In genomic region chr15:91122296-91122695, GRCh38 we compare ENCODE assay signal across 19 cellular contexts. TPM values are rescaled to one million over a fixed set of nuclear protein-coding genes. Genes with fewer than 3 reads are reported as not detected.
"Had no signal": no experiment of that assay in that cellular context is flagged by ENCODE, and none has a peak within 500 bp of the region (broad histone marks: within the 10 kb centered on the region; RNA-seq: fewer than 3 reads in every experiment).

No MANE protein-coding gene starts in this region.

- DNase-seq: islet precursor cell; left ventricle myocardium inferior; mesendoderm; midbrain; naive thymus-derived CD8-positive, alpha-beta T cell; occipital lobe; psoas muscle; right lobe of liver; stimulated activated CD4-positive, alpha-beta T cell treated with anti-CD3 and anti-CD28 coated beads, Interleukin-1b, Interleukin-23, amount 100 ng/mL, for 48 hours; stimulated activated CD4-positive, alpha-beta T cell treated with anti-CD3 and anti-CD28 coated beads, Interleukin-4, amount 100 ng/mL, for 1 hour; stimulated activated naive B cell treated with anti-CD40 and anti-IgM and Interleukin-4, amounts not matched to agents 10 μg/mL and 1 μg/mL and 100 μg/mL, for 72 hours; stimulated activated naive CD8-positive, alpha-beta T cell treated with anti-CD3 and anti-CD28 coated beads, Interleukin-15, Interleukin-2, amounts not matched to agents 100 U/mL and 50 U/mL, for 24 hours; stomach; testis; thyroid gland; transverse colon; upper lobe of left lung had no signal

RNA-seq across cellular contexts. Expression of gene SV2B, which starts 22.2 kb away (rescaled TPM):
- total RNA-seq: osteocyte, smooth muscle cell had no signal
